In genomic region chr18:51195086-51195601, GRCh38 we compare ENCODE assay signal across 8 cellular contexts. TPM values are rescaled to one million over a fixed set of nuclear protein-coding genes. Genes with fewer than 3 reads are reported as not detected.
A peak's percentile ranks its signal among the peaks of the same experiment; 100 is the strongest.
DNase-seq lines count a peak whose midpoint lies in the region; ATAC-seq, FAIRE-seq and TF ChIP-seq lines count a peak whose summit lies in the region.

No MANE protein-coding gene starts in this region.

- H4K20me1 ChIP-seq in keratinocyte (ENCODE audit: control insufficient read depth, extremely low read depth, insufficient read depth, low read length) = peaks cover 7% of the 10 kb centered on the region

- FAIRE-seq in keratinocyte (lab: Jason Lieb, UNC) = no peak
- no peak for FAIRE-seq in RCC 7860 (lab: Jason Lieb, UNC)

- H3K4me1 ChIP-seq in keratinocyte (ENCODE audit: control insufficient read depth, extremely low read depth, insufficient read depth, low read length) (peaks cover 34% of the 10 kb centered on the region), tibial artery (peaks cover 0 to 49% (median 27%) of the 10 kb centered on the region in 4 donors)

- H3K4me3 ChIP-seq in keratinocyte (ENCODE audit: control insufficient read depth in 2 of 3, extremely low read depth in 1 of 3, insufficient read depth in 2 of 3, low read depth in 1 of 3, low read length in 3 of 3) = peak overlapping the region; percentile 86 to 95 (median 95)
- H3K4me3 ChIP-seq in tibial artery = peak overlapping the region; percentile 89 to 90

- H3K4me1 Mint-ChIP-seq in activated T-cell treated with anti-CD3 and anti-CD28 coated beads, Interleukin-2, amount 50 U/mL, for 72 hours (ENCODE audit: low read depth) = peaks cover 56% of the 10 kb centered on the region
- peaks cover 34% of the 10 kb centered on the region for H3K4me1 Mint-ChIP-seq in activated T-helper 17 cell treated with anti-CD3 and anti-CD28 coated beads, Interleukin-2, amount 50 U/mL, for 72 hours

- peak overlapping the region; percentile 90 for H3K4me2 ChIP-seq in keratinocyte (ENCODE audit: control insufficient read depth, extremely low read depth, insufficient read depth, low read depth, low read length)

- H3K27ac Mint-ChIP-seq in activated T-cell treated with anti-CD3 and anti-CD28 coated beads, Interleukin-2, amount 50 U/mL, for 72 hours = peak overlapping the region; percentile 39
- H3K27ac Mint-ChIP-seq in activated T-helper 17 cell treated with anti-CD3 and anti-CD28 coated beads, Interleukin-2, amount 50 U/mL, for 72 hours = peak overlapping the region; percentile 81

- no peak for ATAC-seq in activated T-cell treated with anti-CD3 and anti-CD28 coated beads, Interleukin-2, amount 50 U/mL, for 72 hours (replicated peaks in 1 of 2)
- no peak for ATAC-seq in activated T-helper 17 cell treated with anti-CD3 and anti-CD28 coated beads, Interleukin-2, amount 50 U/mL, for 72 hours (replicated peaks)
- no peak for ATAC-seq in HG02610 (IDR thresholded peaks at IDR 0.05; ENCODE audit: unreplicated experiment)

- H3K27ac ChIP-seq in keratinocyte (ENCODE audit: control insufficient read depth, insufficient read depth, low read length) = peak overlapping the region; percentile 87
- H3K27ac ChIP-seq in tibial artery = peak overlapping the region; percentile 97 to 98

- intact Hi-C loops in tibial artery (cut with DNase I; ENCODE audit: low total_unique reads) = loop anchor here (10.0 kb wide), 3 partner anchors 130 to 910 kb away; partner anchors contain the start of genes CXXC1, ELAC1 and MBD1

- no peaks in the 10 kb centered on the region for H3K9me3 ChIP-seq in keratinocyte (ENCODE audit: control insufficient read depth, low read depth, low read length)
- H3K9me3 ChIP-seq in tibial artery = no peaks in the 10 kb centered on the region

- peak overlapping the region; percentile 80 to 91 for H3K4me3 Mint-ChIP-seq in activated T-cell treated with anti-CD3 and anti-CD28 coated beads, Interleukin-2, amount 50 U/mL, for 72 hours
- peak overlapping the region; percentile 87 for H3K4me3 Mint-ChIP-seq in activated T-helper 17 cell treated with anti-CD3 and anti-CD28 coated beads, Interleukin-2, amount 50 U/mL, for 72 hours

- peaks cover 0 to 2% of the 10 kb centered on the region in 2 donors for H3K9me3 Mint-ChIP-seq in activated T-cell treated with anti-CD3 and anti-CD28 coated beads, Interleukin-2, amount 50 U/mL, for 72 hours
- H3K9me3 Mint-ChIP-seq in activated T-helper 17 cell treated with anti-CD3 and anti-CD28 coated beads, Interleukin-2, amount 50 U/mL, for 72 hours = no peaks in the 10 kb centered on the region

- H3K36me3 Mint-ChIP-seq in activated T-cell treated with anti-CD3 and anti-CD28 coated beads, Interleukin-2, amount 50 U/mL, for 72 hours (ENCODE audit: insufficient read depth in 2 of 2) = peaks cover 24 to 26% of the 10 kb centered on the region in 2 donors
- H3K36me3 Mint-ChIP-seq in activated T-helper 17 cell treated with anti-CD3 and anti-CD28 coated beads, Interleukin-2, amount 50 U/mL, for 72 hours (ENCODE audit: low read depth) = peaks cover 56% of the 10 kb centered on the region

- H3K27me3 Mint-ChIP-seq in activated T-cell treated with anti-CD3 and anti-CD28 coated beads, Interleukin-2, amount 50 U/mL, for 72 hours (ENCODE audit: low read depth) = no peaks in the 10 kb centered on the region
- H3K27me3 Mint-ChIP-seq in activated T-helper 17 cell treated with anti-CD3 and anti-CD28 coated beads, Interleukin-2, amount 50 U/mL, for 72 hours = no peaks in the 10 kb centered on the region

- dilution Hi-C loops in keratinocyte (cut with MboI; ENCODE audit: extremely low pct_ligation_motif_present, low sequenced_read_pairs) = no loop called here

- H3K9ac ChIP-seq in keratinocyte (ENCODE audit: control insufficient read depth, extremely low read depth, insufficient read depth, low read length) = peak overlapping the region; percentile 96

- no peaks in the 10 kb centered on the region for H3K9me1 ChIP-seq in keratinocyte (ENCODE audit: control insufficient read depth, extremely low read depth, insufficient read depth, low read length)

- TF ChIP-seq CTCF in keratinocyte (optimal IDR thresholded peaks at IDR 0.05 in 1 of 3, IDR thresholded peaks at IDR 0.05 in 1 of 3, conservative IDR thresholded peaks at IDR 0.05 in 1 of 3; ENCODE audit: extremely low read depth in 1 of 3, insufficient read depth in 2 of 3, low read length in 3 of 3) (no peak), tibial artery (IDR thresholded peaks at IDR 0.05) (no peak)

- H3K36me3 ChIP-seq in keratinocyte (ENCODE audit: control insufficient read depth in 2 of 2, extremely low read depth in 1 of 2, insufficient read depth in 2 of 2, low read length in 2 of 2) = no peaks in the 10 kb centered on the region
- H3K36me3 ChIP-seq in tibial artery = no peaks in the 10 kb centered on the region

- H2AFZ ChIP-seq in keratinocyte (ENCODE audit: control insufficient read depth, low read length) = no peak overlapping the region

- H3K27me3 ChIP-seq in keratinocyte (ENCODE audit: control insufficient read depth, extremely low read depth, insufficient read depth, low read length) = no peaks in the 10 kb centered on the region
- no peaks in the 10 kb centered on the region for H3K27me3 ChIP-seq in tibial artery

- DNase-seq in activated T-cell treated with anti-CD3 and anti-CD28 coated beads, Interleukin-2, amount 50 U/mL, for 72 hours = no peak
- DNase-seq in activated T-cell treated with anti-CD3 and anti-CD28 coated beads for 4 hours (no peak), keratinocyte (ENCODE audit: low read depth, low spot score) (no peak), tibial artery (no peak), RCC 7860 (ENCODE audit: low spot score) (no peak)
- no peak for DNase-seq in activated effector memory CD4-positive, alpha-beta T cell treated with Interleukin-2 at 50 U/mL for 16 hours

- peaks cover 67% of the 10 kb centered on the region for H3K79me2 ChIP-seq in keratinocyte (ENCODE audit: control insufficient read depth, insufficient read depth, low read length)

RNA-seq across cellular contexts. Expression of gene MEX3C, which starts 2.3 kb away (rescaled TPM):
- 10 to 100 TPM; 85.0 to 94.5 TPM for total RNA-seq in activated T-cell treated with anti-CD3 and anti-CD28 coated beads, Interleukin-2, amount 50 U/mL, for 72 hours
- total RNA-seq in activated T-helper 17 cell treated with anti-CD3 and anti-CD28 coated beads, Interleukin-2, amount 50 U/mL, for 72 hours = 10 to 100 TPM; 46.0 to 46.9 TPM
- polyA plus RNA-seq in keratinocyte = 62.0 to 75.1 TPM (median 73.9 TPM) in 3 replicates
- polyA plus RNA-seq in keratinocyte (2011; ENCODE audit: low read depth) = 35.8 TPM
- polyA plus RNA-seq in keratinocyte (2011; cell fraction: cytosol; rRNA removed) = 64.8 and 116 TPM in 2 replicates
- polyA plus RNA-seq in keratinocyte (2011; cell fraction: nucleus; rRNA removed) = 72.4 and 74.0 TPM in 2 replicates
- polyA plus RNA-seq in keratinocyte (2012; ENCODE audit: low replicate concordance) = 33.8 and 46.5 TPM in 2 replicates
- 40.9 to 105 TPM (median 75.3 TPM) in 3 replicates for polyA minus RNA-seq in keratinocyte
- 45.1 TPM for polyA minus RNA-seq in keratinocyte (2011; cell fraction: cytosol; rRNA and poly(A)+ RNA removed)
- 29.0 and 59.2 TPM in 2 replicates for polyA minus RNA-seq in keratinocyte (2011; cell fraction: nucleus; rRNA and poly(A)+ RNA removed)
